Comparison of ENCODE assay signal across 13 cellular contexts in the genomic region with DNA sequence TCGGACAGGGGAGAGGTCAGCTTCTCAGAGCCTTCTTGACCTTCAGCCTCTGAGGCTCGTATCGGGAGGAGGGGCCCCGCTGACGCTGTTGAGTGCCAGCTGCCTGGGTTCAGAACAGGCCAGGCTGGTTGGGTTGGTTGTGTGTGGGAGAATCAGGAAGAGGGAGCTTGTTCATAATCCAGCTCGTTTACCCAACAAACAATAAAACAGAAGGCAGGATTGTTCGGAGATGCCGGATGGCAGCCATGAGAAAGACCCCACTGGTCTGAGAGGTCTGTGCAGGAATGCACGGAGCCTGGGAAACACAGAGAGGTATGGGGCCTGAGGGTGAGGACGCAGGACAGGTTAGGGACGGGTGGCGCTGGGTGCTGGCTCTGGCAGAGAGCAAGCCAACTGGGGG. TPM values are rescaled to one million over a fixed set of nuclear protein-coding genes. Genes with fewer than 3 reads are reported as not detected.
DNase-seq lines count a peak whose midpoint lies in the region; ATAC-seq and TF ChIP-seq lines count a peak whose summit lies in the region.
"Had no signal": no experiment of that assay in that cellular context is flagged by ENCODE, and none has a peak within 500 bp of the region (broad histone marks: within the 10 kb centered on the region; RNA-seq: fewer than 3 reads in every experiment).

No MANE protein-coding gene starts in this region.

- H3K27me3 Mint-ChIP-seq in MCF 10A (ENCODE audit: insufficient read depth, unreplicated experiment): no peaks in the 10 kb centered on the region
- H3K27me3 Mint-ChIP-seq in nephron (ENCODE audit: low read depth): peaks cover 7% of the 10 kb centered on the region
- H3K27me3 Mint-ChIP-seq in stimulated activated naive CD8-positive, alpha-beta T cell treated with anti-CD3 and anti-CD28 coated beads, Interleukin-15, amount 100 ng/mL, for 72 hours: peaks cover 20% of the 10 kb centered on the region

- ATAC-seq in stimulated activated naive CD8-positive, alpha-beta T cell treated with anti-CD3 and anti-CD28 coated beads, Interleukin-15, amount 100 ng/mL, for 72 hours: no peak

- no peaks in the 10 kb centered on the region for H3K9me3 Mint-ChIP-seq in MCF 10A (ENCODE audit: unreplicated experiment)
- peaks cover 7% of the 10 kb centered on the region for H3K9me3 Mint-ChIP-seq in nephron
- peaks cover 0 to 13% of the 10 kb centered on the region in 2 donors for H3K9me3 Mint-ChIP-seq in stimulated activated naive CD8-positive, alpha-beta T cell treated with anti-CD3 and anti-CD28 coated beads, Interleukin-15, amount 100 ng/mL, for 72 hours

- in situ Hi-C loops in T47D (cut with HindIII; ENCODE audit: low pct_unique_long_range_greater_than_20kb, low sequenced_read_pairs): no loop called here
- in situ Hi-C loops in GM13976 (cut with MboI; ENCODE audit: low sequenced_read_pairs, unreplicated experiment): no loop called here

- H3K36me3 Mint-ChIP-seq in MCF 10A (ENCODE audit: insufficient read depth, unreplicated experiment) (no peaks in the 10 kb centered on the region), nephron (ENCODE audit: low read depth) (no peaks in the 10 kb centered on the region)

- no TSS peak for BruUV-seq in MCF 10A (replicated peaks; lab: Mats Ljungman, UMichigan)

- POLR2A ChIA-PET in MCF 10A (lab: Yijun Ruan, JAX): no interaction called here

- peak overlapping the region; percentile 55 to 62 for H3K4me3 ChIP-seq in esophagus (ENCODE audit: low read depth in 1 of 2, low read length in 2 of 2)
- H3K4me3 ChIP-seq: tibial nerve had no signal

- CTCF ChIA-PET in MCF 10A (lab: Yijun Ruan, JAX): no interaction called here

- no peaks in the 10 kb centered on the region for H3K27me3 ChIP-seq in esophagus (ENCODE audit: control insufficient read depth in 1 of 2, insufficient read depth in 2 of 2, low read length in 2 of 2)
- H3K27me3 ChIP-seq: tibial nerve had no signal

- H3K4me1 ChIP-seq in esophagus (ENCODE audit: control insufficient read depth in 2 of 2, insufficient read depth in 2 of 2, low read length in 1 of 2): peaks cover 9 to 17% of the 10 kb centered on the region in 2 donors

- TF ChIP-seq CTCF in MCF 10A (IDR thresholded peaks at IDR 0.05; ENCODE audit: unreplicated experiment) (no peak), nephron (IDR thresholded peaks at IDR 0.05; ENCODE audit: unreplicated experiment in 3 of 3) (no peak), GM13976 (IDR thresholded peaks at IDR 0.05; ENCODE audit: borderline replicate concordance, control extremely low read depth, extremely low read depth, insufficient read depth, missing control alignments) (no peak)

- 38 to 43% methylated on average over 12 of the region's 12 CpGs for WGBS in esophagus, 2 donors

- no peak overlapping the region for H3K4me3 Mint-ChIP-seq in MCF 10A (ENCODE audit: unreplicated experiment)
- peak overlapping the region in 1 of 3 experiments; percentile 22 for H3K4me3 Mint-ChIP-seq in nephron
- no peak overlapping the region for H3K4me3 Mint-ChIP-seq in stimulated activated naive CD8-positive, alpha-beta T cell treated with anti-CD3 and anti-CD28 coated beads, Interleukin-15, amount 100 ng/mL, for 72 hours

- peaks cover 16% of the 10 kb centered on the region for H3K4me1 Mint-ChIP-seq in MCF 10A (ENCODE audit: insufficient read depth, unreplicated experiment)
- peaks cover 33% of the 10 kb centered on the region for H3K4me1 Mint-ChIP-seq in nephron
- no peaks in the 10 kb centered on the region for H3K4me1 Mint-ChIP-seq in stimulated activated naive CD8-positive, alpha-beta T cell treated with anti-CD3 and anti-CD28 coated beads, Interleukin-15, amount 100 ng/mL, for 72 hours

- DNase-seq in T47D (ENCODE audit: low read depth in 1 of 2, low spot score in 1 of 2) (peak; percentile 75 to 98), MCF 10A (ENCODE audit: unreplicated experiment) (no peak), NCI-H69 (lab: John Stamatoyannopoulos, UW) (no peak), GM13976 (ENCODE audit: low spot score) (no peak), iPS-NIHi11 (ENCODE audit: low spot score) (no peak)
- DNase-seq in stimulated activated naive CD8-positive, alpha-beta T cell treated with anti-CD3 and anti-CD28 coated beads, Interleukin-15, amount 100 ng/mL, for 72 hours: no peak
- DNase-seq: DND-41, foreskin melanocyte, KG1, NCI-H1694 treated with DMSO at 0.1 percent for 48 hours had no signal

- intact Hi-C loops in MCF 10A (cut with micrococcal nuclease): no loop called here

- H3K9me3 ChIP-seq in esophagus (ENCODE audit: control insufficient read depth in 2 of 2, insufficient read depth in 1 of 2, low read depth in 1 of 2, low read length in 1 of 2): no peaks in the 10 kb centered on the region

- peak overlapping the region; percentile 76 to 90 for H3K27ac ChIP-seq in esophagus (ENCODE audit: low read depth in 2 of 2, low read length in 1 of 2)
- H3K27ac ChIP-seq: tibial nerve had no signal

- H3K36me3 ChIP-seq in esophagus (ENCODE audit: control insufficient read depth in 2 of 2, insufficient read depth in 2 of 2, low read length in 1 of 2): no peaks in the 10 kb centered on the region
- H3K36me3 ChIP-seq: tibial nerve had no signal

- no peak overlapping the region for H3K27ac Mint-ChIP-seq in MCF 10A (ENCODE audit: low read depth, unreplicated experiment)
- peak overlapping the region in 2 of 3 experiments; percentile 25 to 29 for H3K27ac Mint-ChIP-seq in nephron
- no peak overlapping the region for H3K27ac Mint-ChIP-seq in stimulated activated naive CD8-positive, alpha-beta T cell treated with anti-CD3 and anti-CD28 coated beads, Interleukin-15, amount 100 ng/mL, for 72 hours

RNA-seq across cellular contexts. Expression of a gene that starts 31.6 kb away (rescaled TPM):
- total RNA-seq in MCF 10A (2022): 0.52 and 0.86 TPM in 2 replicates
- 1 to 10 TPM in 1 of 2 donors, under 1 TPM in 1; 0.84 to 4.4 TPM for polyA plus RNA-seq in esophagus

Comparison
In these comparisons a context has a peak if more than half of its experiments do, and no peak if none do; other contexts are left out.
1. DNase-seq: peak in T47D (2 of 2); none in MCF 10A (single experiment), NCI-H69 (single experiment), GM13976 (single experiment), stimulated activated naive CD8-positive, alpha-beta T cell treated with anti-CD3 and anti-CD28 coated beads, Interleukin-15, amount 100 ng/mL, for 72 hours (0 of 2) and iPS-NIHi11 (single experiment).
2. H3K27ac Mint-ChIP-seq: peak in nephron (2 of 3); none in MCF 10A (single experiment) and stimulated activated naive CD8-positive, alpha-beta T cell treated with anti-CD3 and anti-CD28 coated beads, Interleukin-15, amount 100 ng/mL, for 72 hours (0 of 2).